Comparison of ENCODE assay signal across 12 cellular contexts in the genomic region with DNA sequence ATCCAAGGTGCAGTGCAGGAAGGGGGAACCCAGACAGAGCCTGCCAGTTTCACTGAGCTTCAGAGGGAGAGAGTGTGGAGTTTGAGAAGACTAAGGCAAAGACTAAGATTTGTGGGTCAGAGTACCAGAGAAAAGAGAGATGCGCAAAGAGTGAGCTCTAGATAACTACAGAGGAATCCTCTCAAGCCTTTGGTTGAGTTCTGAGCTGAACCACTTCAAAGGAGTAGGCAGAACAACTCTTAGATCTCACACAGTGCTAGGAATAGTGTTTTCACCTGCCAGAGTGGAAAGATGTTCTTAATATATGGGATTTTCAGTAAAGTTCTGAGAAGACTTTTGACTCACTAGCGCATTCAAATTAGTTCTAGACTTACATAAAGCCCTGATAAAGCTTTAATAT.
"Had no signal": no experiment of that assay in that cellular context is flagged by ENCODE, and none has a peak within 500 bp of the region (broad histone marks: within the 10 kb centered on the region; RNA-seq: fewer than 3 reads in every experiment).

No MANE protein-coding gene starts in this region.

- H3K36me3 ChIP-seq: adrenal gland, neutrophil, right atrium auricular region, SJSA1 had no signal

- H3K4me1 ChIP-seq: adrenal gland, right atrium auricular region, SJSA1 had no signal

- H3K4me3 ChIP-seq: adrenal gland, hepatocyte, right atrium auricular region, SJSA1, skin epidermis had no signal

- H3K27ac ChIP-seq: adrenal gland, hepatocyte, neutrophil, right atrium auricular region, SJSA1, skin epidermis had no signal

- H3K27ac Mint-ChIP-seq: activated T-helper 2 cell treated with anti-CD3 and anti-CD28 coated beads, Interferon-gamma antibody, Interleukin-2, Interleukin-4, amounts not matched to agents 10 μg/mL and 5 μg/mL and 100 μg/mL, durations not matched to agents 14 hours and 24 hours and 36 hours; mesothelial cell of epicardium had no signal

- H3K9me3 ChIP-seq: adrenal gland, neutrophil, right atrium auricular region, SJSA1 had no signal

- DNase-seq: activated CD4-positive, alpha-beta T cell treated with anti-CD3 and anti-CD28 coated beads, Interleukin-2, amount 50 U/mL, for 1 hour; adrenal gland; caudate nucleus; kidney glomerular epithelial cell; trophoblast cell had no signal

- H3K4me3 Mint-ChIP-seq: mesothelial cell of epicardium had no signal

- H3K27me3 ChIP-seq: adrenal gland, hepatocyte, neutrophil, right atrium auricular region, SJSA1 had no signal
